In genomic region chr5:135208555-135209494, GRCh38 we compare ENCODE assay signal across 9 cellular contexts.
A peak's percentile ranks its signal among the peaks of the same experiment; 100 is the strongest.
DNase-seq lines count a peak whose midpoint lies in the region; ATAC-seq and TF ChIP-seq lines count a peak whose summit lies in the region.
"Had no signal": no experiment of that assay in that cellular context is flagged by ENCODE, and none has a peak within 500 bp of the region (broad histone marks: within the 10 kb centered on the region; RNA-seq: fewer than 3 reads in every experiment).

No MANE protein-coding gene starts in this region.

- peaks cover under 1% of the 10 kb centered on the region for H3K36me3 Mint-ChIP-seq in progenitor cell of endocrine pancreas (ENCODE audit: insufficient read depth)

- H3K9me3 Mint-ChIP-seq in progenitor cell of endocrine pancreas (ENCODE audit: low read depth) = peaks cover 3% of the 10 kb centered on the region

- peak overlapping the region; percentile 17 to 67 for H3K27ac ChIP-seq in esophagus (ENCODE audit: low read depth in 2 of 2, low read length in 1 of 2)
- H3K27ac ChIP-seq: VCaP had no signal

- no peaks in the 10 kb centered on the region for H3K27me3 ChIP-seq in esophagus (ENCODE audit: control insufficient read depth in 1 of 2, insufficient read depth in 2 of 2, low read length in 2 of 2)

- ATAC-seq in stimulated activated naive CD8-positive, alpha-beta T cell treated with anti-CD3 and anti-CD28 coated beads, Interleukin-15, Interleukin-2, amounts not matched to agents 100 U/mL and 50 U/mL, for 24 hours = no peak

- DNase-seq in ELR (ENCODE audit: low read depth) (peak; percentile 98), NCI-H82 (lab: John Stamatoyannopoulos, UW) (peak; percentile 81), progenitor cell of endocrine pancreas (ENCODE audit: low spot score, unreplicated experiment) (peak; percentile 9), NCI-H1694 treated with DMSO at 0.1 percent for 48 hours (lab: John Stamatoyannopoulos, UW) (no peak), NOMO-1 treated with dmso at 0.1 percent for 144 hours (lab: John Stamatoyannopoulos, UW; ENCODE audit: unreplicated experiment) (no peak), NCI-H2227 (lab: John Stamatoyannopoulos, UW; ENCODE audit: unreplicated experiment) (no peak)
- no peak for DNase-seq in stimulated activated naive CD8-positive, alpha-beta T cell treated with anti-CD3 and anti-CD28 coated beads, Interleukin-15, Interleukin-2, amounts not matched to agents 100 U/mL and 50 U/mL, for 24 hours

- peaks cover 0 to 2% of the 10 kb centered on the region in 2 donors for H3K4me1 ChIP-seq in esophagus (ENCODE audit: control insufficient read depth in 2 of 2, insufficient read depth in 2 of 2, low read length in 1 of 2)

- no peaks in the 10 kb centered on the region for H3K9me3 ChIP-seq in esophagus (ENCODE audit: control insufficient read depth in 2 of 2, insufficient read depth in 1 of 2, low read depth in 1 of 2, low read length in 1 of 2)

- no peaks in the 10 kb centered on the region for H3K36me3 ChIP-seq in esophagus (ENCODE audit: control insufficient read depth in 2 of 2, insufficient read depth in 2 of 2, low read length in 1 of 2)

- no peak for TF ChIP-seq CTCF in progenitor cell of endocrine pancreas (IDR thresholded peaks at IDR 0.05; ENCODE audit: unreplicated experiment)

- 52 to 62% methylated on average over 10 of the region's 10 CpGs for WGBS in esophagus, 2 donors

- H3K4me3 ChIP-seq in esophagus (ENCODE audit: low read depth in 1 of 2, low read length in 2 of 2) = no peak overlapping the region

- H3K4me3 Mint-ChIP-seq in progenitor cell of endocrine pancreas (ENCODE audit: low read depth) = no peak overlapping the region

- peaks cover 4% of the 10 kb centered on the region for H3K27me3 Mint-ChIP-seq in progenitor cell of endocrine pancreas

- peaks cover 9% of the 10 kb centered on the region for H3K4me1 Mint-ChIP-seq in progenitor cell of endocrine pancreas (ENCODE audit: low read depth)

- no peak overlapping the region for H3K27ac Mint-ChIP-seq in progenitor cell of endocrine pancreas

Comparison
In these comparisons a context has a peak if more than half of its experiments do, and no peak if none do; other contexts are left out.
1. DNase-seq: peak in ELR (single experiment), NCI-H82 (single experiment) and progenitor cell of endocrine pancreas (single experiment); none in NCI-H1694 treated with DMSO at 0.1 percent for 48 hours (single experiment), NOMO-1 treated with dmso at 0.1 percent for 144 hours (single experiment), NCI-H2227 (single experiment) and stimulated activated naive CD8-positive, alpha-beta T cell treated with anti-CD3 and anti-CD28 coated beads, Interleukin-15, Interleukin-2, amounts not matched to agents 100 U/mL and 50 U/mL, for 24 hours (single experiment).